Comparison of ENCODE assay signal across 28 cellular contexts in genomic region chr12:109276160-109276559, GRCh38. TPM values are rescaled to one million over a fixed set of nuclear protein-coding genes. Genes with fewer than 3 reads are reported as not detected.
"Had no signal": no experiment of that assay in that cellular context is flagged by ENCODE, and none has a peak within 500 bp of the region (broad histone marks: within the 10 kb centered on the region; RNA-seq: fewer than 3 reads in every experiment).

No MANE protein-coding gene starts in this region.

- H3K36me3 Mint-ChIP-seq: natural killer cell; stimulated activated effector memory CD8-positive, alpha-beta T cell treated with anti-CD3 and anti-CD28 coated beads, Interleukin-12 subunit alpha, Interleukin-12 subunit beta, amount 100 ng/mL, for 72 hours; type B pancreatic cell had no signal

- H3K27ac ChIP-seq: left lung, lower lobe of right lung, pancreas, prostate gland, spleen, tibial nerve, uterus had no signal

- H3K27ac Mint-ChIP-seq: natural killer cell; nephron progenitor cell; stimulated activated effector memory CD8-positive, alpha-beta T cell treated with anti-CD3 and anti-CD28 coated beads, Interleukin-12 subunit alpha, Interleukin-12 subunit beta, amount 100 ng/mL, for 72 hours; stimulated activated naive CD8-positive, alpha-beta T cell treated with anti-CD3 and anti-CD28 coated beads, Interleukin-15, amount 100 ng/mL, for 72 hours; type B pancreatic cell had no signal

- H3K36me3 ChIP-seq: left lung, lower lobe of right lung, pancreas, prostate gland, spleen, uterus had no signal

- H3K27me3 ChIP-seq: pancreas, sigmoid colon, tibial nerve, uterus had no signal

- H3K9me3 Mint-ChIP-seq: natural killer cell; stimulated activated effector memory CD8-positive, alpha-beta T cell treated with anti-CD3 and anti-CD28 coated beads, Interleukin-12 subunit alpha, Interleukin-12 subunit beta, amount 100 ng/mL, for 72 hours; type B pancreatic cell had no signal

- H3K4me3 ChIP-seq: left lung, lower lobe of right lung, pancreas, prostate gland, sigmoid colon, spleen, tibial nerve, uterus had no signal

- ATAC-seq: left colon; left lung; lower lobe of right lung; natural killer cell; pancreas; right cardiac atrium; stimulated activated effector memory CD8-positive, alpha-beta T cell treated with anti-CD3 and anti-CD28 coated beads, Interleukin-12 subunit alpha, Interleukin-12 subunit beta, amount 100 ng/mL, for 72 hours; stimulated activated naive CD8-positive, alpha-beta T cell treated with anti-CD3 and anti-CD28 coated beads, Interleukin-15, amount 100 ng/mL, for 72 hours had no signal

- H3K4me3 Mint-ChIP-seq: natural killer cell; nephron progenitor cell; stimulated activated effector memory CD8-positive, alpha-beta T cell treated with anti-CD3 and anti-CD28 coated beads, Interleukin-12 subunit alpha, Interleukin-12 subunit beta, amount 100 ng/mL, for 72 hours; stimulated activated naive CD8-positive, alpha-beta T cell treated with anti-CD3 and anti-CD28 coated beads, Interleukin-15, amount 100 ng/mL, for 72 hours; type B pancreatic cell had no signal

- H3K4me1 Mint-ChIP-seq: natural killer cell; stimulated activated effector memory CD8-positive, alpha-beta T cell treated with anti-CD3 and anti-CD28 coated beads, Interleukin-12 subunit alpha, Interleukin-12 subunit beta, amount 100 ng/mL, for 72 hours; stimulated activated naive CD8-positive, alpha-beta T cell treated with anti-CD3 and anti-CD28 coated beads, Interleukin-15, amount 100 ng/mL, for 72 hours had no signal

- FAIRE-seq: keratinocyte, pancreas, small intestine had no signal

- DNase-seq: hippocampal formation; left colon; left lung; lower lobe of right lung; mammary epithelial cell; mesenchymal stem cell; natural killer cell; nephron progenitor cell; pancreas; retina; right cardiac atrium; sigmoid colon; small intestine; spleen; stimulated activated CD4-positive, alpha-beta T cell treated with anti-CD3 and anti-CD28 coated beads, Interleukin-4, amount 100 ng/mL, for 24 hours; stimulated activated naive CD4-positive, alpha-beta T cell; stimulated activated naive CD8-positive, alpha-beta T cell treated with anti-CD3 and anti-CD28 coated beads, Interleukin-15, amount 100 ng/mL, for 72 hours; substantia nigra; uterus had no signal

- H3K9me3 ChIP-seq: left lung, pancreas, prostate gland, sigmoid colon, uterus had no signal

- H3K4me1 ChIP-seq: lower lobe of right lung, pancreas, spleen, uterus had no signal

RNA-seq across cellular contexts. Expression of gene FOXN4, which starts 32.9 kb away (rescaled TPM):
- total RNA-seq: left colon, left lung, liver, lower lobe of right lung, mammary epithelial cell, mucosa of gallbladder, natural killer cell, omental fat pad, pancreas, right cardiac atrium, spleen, tibial nerve, ureter, uterus had no signal
- polyA plus RNA-seq: keratinocyte, liver, mammary epithelial cell, right cardiac atrium, small intestine had no signal
